15 cellular contexts compared by ENCODE assay signal in the genomic region with DNA sequence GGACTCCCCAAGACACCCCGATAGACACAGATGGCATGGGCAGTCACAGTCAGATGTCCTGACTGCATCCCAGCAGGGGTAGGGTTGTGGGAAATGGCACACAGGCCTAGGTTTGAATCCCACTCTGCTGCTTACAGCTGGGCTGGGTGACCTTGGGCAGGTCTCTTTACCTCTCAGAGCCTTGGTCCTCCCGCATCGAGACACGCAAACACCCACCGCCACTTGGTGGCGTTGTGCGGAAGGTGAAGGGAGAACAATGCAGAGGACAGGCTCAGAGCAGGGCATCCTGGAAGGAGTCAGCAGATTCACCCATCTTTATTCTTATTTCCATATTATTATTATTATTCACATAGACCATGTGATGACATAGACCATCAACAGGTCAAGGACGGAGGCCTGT.
DNase-seq lines count a peak whose midpoint lies in the region; ATAC-seq and TF ChIP-seq lines count a peak whose summit lies in the region.
"Had no signal": no experiment of that assay in that cellular context is flagged by ENCODE, and none has a peak within 500 bp of the region (broad histone marks: within the 10 kb centered on the region; RNA-seq: fewer than 3 reads in every experiment).

No MANE protein-coding gene starts in this region.

- H3K4me1 ChIP-seq in H9 (ENCODE audit: insufficient read depth, low read length) (no peaks in the 10 kb centered on the region), foreskin keratinocyte (no peaks in the 10 kb centered on the region)

- TF ChIP-seq CTCF in AG10803 (conservative IDR thresholded peaks at IDR 0.05; ENCODE audit: low read length) (0 out of 2 replicates have a peak, but pooled peaks have one; percentile 5), H9 (conservative IDR thresholded peaks at IDR 0.05) (peak; percentile 60), foreskin keratinocyte (conservative IDR thresholded peaks at IDR 0.05) (peak; percentile 24)

- H3K23me2 ChIP-seq in H9 (ENCODE audit: insufficient read length, low read depth, low read length, poor library complexity, severe bottlenecking) = no peaks in the 10 kb centered on the region

- no peak overlapping the region for H3T11ph ChIP-seq in H9 (ENCODE audit: low read length)

- H2BK20ac ChIP-seq in H9 (ENCODE audit: low read depth, low read length, poor library complexity, severe bottlenecking) = no peak overlapping the region

- peaks cover 9 to 27% of the 10 kb centered on the region in 2 experiments for H3K4me1 Mint-ChIP-seq in H9

- peaks cover 5% of the 10 kb centered on the region; the same call in 1 of the 2 replicates for H3K27me3 Mint-ChIP-seq in H9 (ENCODE audit: low read depth)
- H3K27me3 Mint-ChIP-seq: naive B cell had no signal

- H2BK12ac ChIP-seq in H9 (ENCODE audit: insufficient read length, low read depth, low read length) = no peak overlapping the region

- DNase-seq in AG10803 (ENCODE audit: low read depth) (no peak), H9 (peak; percentile 60), RPMI8226 (peak; percentile 12), foreskin keratinocyte (no peak), DMS153 (lab: John Stamatoyannopoulos, UW) (no peak)
- DNase-seq in activated CD8-positive, alpha-beta memory T cell treated with anti-CD3 and anti-CD28 coated beads for 24 hours = no peak
- DNase-seq: activated CD8-positive, alpha-beta memory T cell treated with anti-CD3 and anti-CD28 coated beads, Interleukin-2, amount 50 U/mL, for 4 hours; activated naive CD4-positive, alpha-beta T cell treated with anti-CD3 and anti-CD28 coated beads, Interleukin-2, amount 50 U/mL, for 16 hours; left ventricle myocardium superior; naive B cell; NCI-H2081 treated with DMSO at 0.1 percent for 48 hours; SJCRH30 had no signal

- no peak overlapping the region for H3K18ac ChIP-seq in H9 (ENCODE audit: insufficient read length, low read depth, low read length)

- no peaks in the 10 kb centered on the region for H3K79me1 ChIP-seq in H9 (ENCODE audit: insufficient read depth, low read depth, low read length, poor library complexity, severe bottlenecking)

- no peaks in the 10 kb centered on the region for H3K27me3 ChIP-seq in H9 (ENCODE audit: insufficient read depth, low read length)
- no peaks in the 10 kb centered on the region for H3K27me3 ChIP-seq in foreskin keratinocyte
- H3K27me3 ChIP-seq: SJCRH30 had no signal

- no peak for ATAC-seq in foreskin keratinocyte
- no peak for ATAC-seq in HG02571 (IDR thresholded peaks at IDR 0.05; ENCODE audit: unreplicated experiment)
- ATAC-seq in HG02981 (IDR thresholded peaks at IDR 0.05; ENCODE audit: unreplicated experiment) = no peak
- ATAC-seq: left ventricle myocardium superior had no signal

- WGBS in H9 (ENCODE audit: extremely low coverage, insufficient read length, low lambda C conversion rate) = no CpG with 5 or more reads among the region's 8 CpGs

- no peak overlapping the region for H3K4me2 ChIP-seq in H9 (ENCODE audit: insufficient read depth, insufficient read length, low read length)

- no peaks in the 10 kb centered on the region for H3K9me3 Mint-ChIP-seq in H9

- no peak overlapping the region for H3K9ac ChIP-seq in H9 (ENCODE audit: extremely low read depth, insufficient read length, low read length)

- H2BK15ac ChIP-seq in H9 (ENCODE audit: low read depth, low read length) = no peak overlapping the region

- no peak overlapping the region for H2BK120ac ChIP-seq in H9 (ENCODE audit: low read depth, low read length, poor library complexity, severe bottlenecking)

- H4K20me1 ChIP-seq in H9 (ENCODE audit: control insufficient read depth, insufficient read depth, insufficient read length) = no peaks in the 10 kb centered on the region

- H3K23ac ChIP-seq in H9 (ENCODE audit: insufficient read length, low read depth, low read length) = no peak overlapping the region

- H2AK5ac ChIP-seq in H9 (ENCODE audit: insufficient read length, low read length) = no peak overlapping the region

- H3K4me3 ChIP-seq in AG10803 (ENCODE audit: low read length) = no peak overlapping the region
- H3K4me3 ChIP-seq: SJCRH30 had no signal

- H3K9me3 ChIP-seq in H9 (ENCODE audit: control insufficient read depth, low read depth, low read length) = no peaks in the 10 kb centered on the region
- H3K9me3 ChIP-seq: SJCRH30 had no signal

- H2AFZ ChIP-seq in H9 (ENCODE audit: low read length) = no peak overlapping the region

- no peak overlapping the region for H3K27ac Mint-ChIP-seq in H9

- no peak overlapping the region for H3K4me3 Mint-ChIP-seq in H9
- H3K4me3 Mint-ChIP-seq: brain had no signal

- H3K36me3 Mint-ChIP-seq in H9 (ENCODE audit: insufficient read depth in 1 of 3, low read depth in 3 of 3) = no peaks in the 10 kb centered on the region; a peak in 1 of 7 replicates

- H3K4ac ChIP-seq in H9 (ENCODE audit: low read depth, low read length) = no peak overlapping the region

- no peak overlapping the region for H4K8ac ChIP-seq in H9 (replicated peaks; ENCODE audit: insufficient read length, low read depth, low read length)

- H3K27ac ChIP-seq in H9 (ENCODE audit: insufficient read length, low read depth, low read length) (no peak overlapping the region), foreskin keratinocyte (no peak overlapping the region)
- H3K27ac ChIP-seq: SJCRH30 had no signal

- H3K14ac ChIP-seq in H9 (ENCODE audit: insufficient read depth, low read length) = no peak overlapping the region

- no peak overlapping the region for H3K56ac ChIP-seq in H9 (ENCODE audit: insufficient read length, low read depth, low read length)

- H4K5ac ChIP-seq in H9 (ENCODE audit: insufficient read length, low read depth, low read length) = no peak overlapping the region

- H4K91ac ChIP-seq in H9 (ENCODE audit: insufficient read length, low read depth, low read length) = no peak overlapping the region

- H3K79me2 ChIP-seq in H9 (ENCODE audit: insufficient read depth, low read length) = no peaks in the 10 kb centered on the region

- no peak overlapping the region for H2BK5ac ChIP-seq in H9 (ENCODE audit: insufficient read length, low read length)

Comparison
In these comparisons a context has a peak if more than half of its experiments do, and no peak if none do; other contexts are left out.
1. DNase-seq: peak in H9 (single experiment) and RPMI8226 (single experiment); none in AG10803 (single experiment), foreskin keratinocyte (0 of 2), activated CD8-positive, alpha-beta memory T cell treated with anti-CD3 and anti-CD28 coated beads for 24 hours (single experiment) and DMS153 (single experiment).
2. CTCF ChIP-seq: peak in every context shown above with its lines; median percentile 60 in H9; 24 in foreskin keratinocyte; 5 in AG10803.